18 cellular contexts compared by ENCODE assay signal in the genomic region with DNA sequence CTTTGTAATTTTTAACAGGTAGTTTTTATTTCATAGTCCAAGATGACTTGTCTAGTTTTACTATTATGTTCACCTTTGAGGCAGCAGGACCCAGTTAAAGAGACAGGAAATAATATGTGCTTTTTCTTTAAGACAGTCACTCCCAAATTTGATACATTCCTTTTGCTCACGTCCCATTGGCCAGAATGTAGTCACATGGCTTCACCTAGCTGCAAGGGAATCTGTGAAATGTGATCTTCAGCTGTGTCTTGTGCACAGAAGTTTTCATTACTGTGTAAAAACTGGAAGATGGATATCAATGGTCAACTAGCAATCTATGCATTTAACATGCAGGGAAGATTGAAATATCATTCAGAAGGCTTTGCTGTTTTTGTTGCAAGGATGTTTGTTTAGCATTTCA. TPM values are rescaled to one million over a fixed set of nuclear protein-coding genes. Genes with fewer than 3 reads are reported as not detected.
DNase-seq lines count a peak whose midpoint lies in the region; ATAC-seq, FAIRE-seq and TF ChIP-seq lines count a peak whose summit lies in the region.
"Had no signal": no experiment of that assay in that cellular context is flagged by ENCODE, and none has a peak within 500 bp of the region (broad histone marks: within the 10 kb centered on the region; RNA-seq: fewer than 3 reads in every experiment).

No MANE protein-coding gene starts in this region.

- H3K4me3 ChIP-seq in A549 (no peak overlapping the region), HEK293 (ENCODE audit: low read depth, low read length) (no peak overlapping the region), fibroblast of mammary gland (ENCODE audit: control insufficient read depth, low read depth, low read length) (no peak overlapping the region), suprapubic skin (no peak overlapping the region), upper lobe of right lung (no peak overlapping the region)
- H3K4me3 ChIP-seq: BLaER1 treated with 17β-estradiol and CSF1 and Interleukin-3, amounts not matched to agents 10 nM and 100 nM had no signal

- TF ChIP-seq RAD21 in A549 (conservative IDR thresholded peaks at IDR 0.05 in 1 of 2, IDR thresholded peaks at IDR 0.05 in 1 of 2), result no peak

- H3K9me3 ChIP-seq in A549 (peaks cover 10% of the 10 kb centered on the region; the same call in 2 of the 3 replicates), HEK293 (ENCODE audit: control insufficient read depth, insufficient read depth, low read depth, low read length) (no peaks in the 10 kb centered on the region), suprapubic skin (peaks cover 4% of the 10 kb centered on the region), upper lobe of right lung (no peaks in the 10 kb centered on the region)

- ATAC-seq in A549 (no peak), HG03135 (IDR thresholded peaks at IDR 0.05; ENCODE audit: unreplicated experiment) (no peak), upper lobe of right lung (no peak)
- ATAC-seq: HepG2 had no signal

- WGBS in A549 (ENCODE audit: missing lambda C conversion rate), result 71% methylated on average over 1 of the region's 1 CpG
- WGBS in suprapubic skin, result 93% methylated on average over 1 of the region's 1 CpG

- no peak for FAIRE-seq in A549 (lab: Jason Lieb, UNC)
- FAIRE-seq: GM12892, HepG2, HTR-8/SVneo had no signal

- H3K4me1 ChIP-seq in A549, result no peaks in the 10 kb centered on the region
- no peaks in the 10 kb centered on the region for H3K4me1 ChIP-seq in HEK293 (ENCODE audit: control insufficient read depth, insufficient read depth, low read length)
- H3K4me1 ChIP-seq in suprapubic skin, result no peaks in the 10 kb centered on the region
- H3K4me1 ChIP-seq in upper lobe of right lung, result no peaks in the 10 kb centered on the region
- H3K4me1 ChIP-seq: BLaER1 treated with 17β-estradiol and CSF1 and Interleukin-3, amounts not matched to agents 10 nM and 100 nM had no signal

- H3K27me3 ChIP-seq in suprapubic skin (no peaks in the 10 kb centered on the region), upper lobe of right lung (no peaks in the 10 kb centered on the region)
- H3K27me3 ChIP-seq: BLaER1 treated with 17β-estradiol and CSF1 and Interleukin-3, amounts not matched to agents 10 nM and 100 nM had no signal

- intact Hi-C loops in upper lobe of right lung (cut with DNase I), result no loop called here

- no peak for TF ChIP-seq CTCF in A549 (IDR thresholded peaks at IDR 0.05)
- TF ChIP-seq CTCF in HEK293 (tag by site-specific recombination; IDR thresholded peaks at IDR 0.05), result no peak
- TF ChIP-seq CTCF in fibroblast of mammary gland (conservative IDR thresholded peaks at IDR 0.05; ENCODE audit: control insufficient read depth, insufficient read depth, low read depth, low read length), result no peak
- TF ChIP-seq CTCF in suprapubic skin (IDR thresholded peaks at IDR 0.05), result no peak
- TF ChIP-seq CTCF in upper lobe of right lung (IDR thresholded peaks at IDR 0.05), result no peak

- H3K27ac ChIP-seq in A549 (no peak overlapping the region), HEK293 (ENCODE audit: extremely low read depth, low read depth, low read length) (no peak overlapping the region), suprapubic skin (no peak overlapping the region), upper lobe of right lung (no peak overlapping the region)
- H3K27ac ChIP-seq: BLaER1 treated with 17β-estradiol and CSF1 and Interleukin-3, amounts not matched to agents 10 nM and 100 nM had no signal

- H3K4me2 ChIP-seq in A549, result no peak overlapping the region
- H3K4me2 ChIP-seq: BLaER1 treated with 17β-estradiol and CSF1 and Interleukin-3, amounts not matched to agents 10 nM and 100 nM had no signal

- CTCF ChIA-PET in A549 (lab: Yijun Ruan, JAX), result no interaction called here
- CTCF ChIA-PET in HEK293 (lab: Yijun Ruan, JAX), result no interaction called here

- TF ChIP-seq POLR2A in A549 (IDR thresholded peaks at IDR 0.05; ENCODE audit: low read length) (no peak), suprapubic skin (IDR thresholded peaks at IDR 0.05) (no peak)

- POLR2A ChIA-PET in A549 (lab: Yijun Ruan, JAX), result no interaction called here
- POLR2A ChIA-PET in HEK293 (lab: Yijun Ruan, JAX), result no interaction called here

- TF ChIP-seq EP300 in A549 (IDR thresholded peaks at IDR 0.05), result no peak
- no peak for TF ChIP-seq EP300 in suprapubic skin (IDR thresholded peaks at IDR 0.05)

- DNase-seq in A549 (ENCODE audit: low read depth in 1 of 2, low spot score in 1 of 2) (peak in 1 of 2 experiments; percentile 31), LoVo (ENCODE audit: low spot score) (peak; percentile 10), fibroblast of mammary gland (ENCODE audit: low read depth) (peak; percentile 11), suprapubic skin (ENCODE audit: low spot score in 2 of 2) (no peak), upper lobe of right lung (no peak)
- no peak for DNase-seq in stimulated activated CD4-positive, alpha-beta T cell treated with anti-CD3 and anti-CD28 coated beads, Interleukin-1b, Interleukin-23, amount 100 ng/mL, for 48 hours
- DNase-seq: 8988T; ACHN; CD4-positive, CD25-positive, alpha-beta regulatory T cell; DND-41; GDM1; HCEC 1CT had no signal

- H3K36me3 ChIP-seq in HEK293 (ENCODE audit: control insufficient read depth in 2 of 2, insufficient read depth in 1 of 2, low read length in 2 of 2), result no peaks in the 10 kb centered on the region
- H3K36me3 ChIP-seq in suprapubic skin, result peaks cover 9% of the 10 kb centered on the region
- no peaks in the 10 kb centered on the region for H3K36me3 ChIP-seq in upper lobe of right lung

TF ChIP-seq in A549, 52 proteins besides CTCF, POLR2A, EP300 and RAD21:
- no peak for TF ChIP-seq FOXS1 (CRISPR knock-in tag; IDR thresholded peaks at IDR 0.05)
- TF ChIP-seq, protein P1, sequence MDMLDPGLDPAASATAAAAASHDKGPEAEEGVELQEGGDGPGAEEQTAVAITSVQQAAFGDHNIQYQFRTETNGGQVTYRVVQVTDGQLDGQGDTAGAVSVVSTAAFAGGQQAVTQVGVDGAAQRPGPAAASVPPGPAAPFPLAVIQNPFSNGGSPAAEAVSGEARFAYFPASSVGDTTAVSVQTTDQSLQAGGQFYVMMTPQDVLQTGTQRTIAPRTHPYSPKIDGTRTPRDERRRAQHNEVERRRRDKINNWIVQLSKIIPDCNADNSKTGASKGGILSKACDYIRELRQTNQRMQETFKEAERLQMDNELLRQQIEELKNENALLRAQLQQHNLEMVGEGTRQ (IDR thresholded peaks at IDR 0.05), result peak; percentile 38; the same call in 1 of the 2 replicates
TF ChIP-seq in A549: peak in this region for 1.

TF ChIP-seq in HEK293, 187 proteins besides CTCF, POLR2A, EP300 and RAD21:
- TF ChIP-seq SETDB1 (IDR thresholded peaks at IDR 0.05; ENCODE audit: insufficient read length, low read length), result peak; percentile 32
- TF ChIP-seq, protein P2, sequence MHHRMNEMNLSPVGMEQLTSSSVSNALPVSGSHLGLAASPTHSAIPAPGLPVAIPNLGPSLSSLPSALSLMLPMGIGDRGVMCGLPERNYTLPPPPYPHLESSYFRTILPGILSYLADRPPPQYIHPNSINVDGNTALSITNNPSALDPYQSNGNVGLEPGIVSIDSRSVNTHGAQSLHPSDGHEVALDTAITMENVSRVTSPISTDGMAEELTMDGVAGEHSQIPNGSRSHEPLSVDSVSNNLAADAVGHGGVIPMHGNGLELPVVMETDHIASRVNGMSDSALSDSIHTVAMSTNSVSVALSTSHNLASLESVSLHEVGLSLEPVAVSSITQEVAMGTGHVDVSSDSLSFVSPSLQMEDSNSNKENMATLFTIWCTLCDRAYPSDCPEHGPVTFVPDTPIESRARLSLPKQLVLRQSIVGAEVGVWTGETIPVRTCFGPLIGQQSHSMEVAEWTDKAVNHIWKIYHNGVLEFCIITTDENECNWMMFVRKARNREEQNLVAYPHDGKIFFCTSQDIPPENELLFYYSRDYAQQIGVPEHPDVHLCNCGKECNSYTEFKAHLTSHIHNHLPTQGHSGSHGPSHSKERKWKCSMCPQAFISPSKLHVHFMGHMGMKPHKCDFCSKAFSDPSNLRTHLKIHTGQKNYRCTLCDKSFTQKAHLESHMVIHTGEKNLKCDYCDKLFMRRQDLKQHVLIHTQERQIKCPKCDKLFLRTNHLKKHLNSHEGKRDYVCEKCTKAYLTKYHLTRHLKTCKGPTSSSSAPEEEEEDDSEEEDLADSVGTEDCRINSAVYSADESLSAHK (tag by site-specific recombination; IDR thresholded peaks at IDR 0.05), result no peak
- no peak for TF ChIP-seq ZNF311 (tag by site-specific recombination; IDR thresholded peaks at IDR 0.05; ENCODE audit: borderline replicate concordance)

RNA-seq across cellular contexts. Expression of a gene that starts 41.1 kb away (rescaled TPM):
- polyA plus RNA-seq in A549 (2011; rRNA removed) (10.8 and 14.3 TPM in 2 replicates), A549 (2017; fragmentation: RNase III; extraction: RNeasy Plus Mini Kit Qiagen cat#74134 plus additional on column Dnase treatment) (14.8 to 16.1 TPM (median 15.5 TPM) in 3 replicates)
- 2.3 and 2.9 TPM in 2 replicates for polyA plus RNA-seq in A549 (2012; cell fraction: cytosol; rRNA removed)
- polyA plus RNA-seq in A549 (2012; cell fraction: nucleus; rRNA removed), result 0.74 and 1.1 TPM in 2 replicates
- polyA minus RNA-seq in A549 (2011; rRNA and poly(A)+ RNA removed), result 2.1 and 2.2 TPM in 2 replicates
- total RNA-seq in suprapubic skin (1 to 10 TPM; 4.2 to 6.0 (median 5.4) TPM), upper lobe of right lung (5.9 TPM)

RNA-seq across cellular contexts. Expression of a gene that starts 41.3 kb away (rescaled TPM):
- polyA plus RNA-seq in A549 (2011; rRNA removed), result 97.6 and 136 TPM in 2 replicates
- 15.4 and 16.6 TPM in 2 replicates for polyA plus RNA-seq in A549 (2012; cell fraction: cytosol; rRNA removed)
- polyA plus RNA-seq in A549 (2012; cell fraction: nucleus; rRNA removed), result 3.9 and 7.4 TPM in 2 replicates
- polyA plus RNA-seq in A549 (2017; fragmentation: RNase III; extraction: RNeasy Plus Mini Kit Qiagen cat#74134 plus additional on column Dnase treatment), result 48.3 to 56.2 TPM (median 55.9 TPM) in 3 replicates
- polyA minus RNA-seq in A549 (2011; rRNA and poly(A)+ RNA removed), result 14.0 and 18.1 TPM in 2 replicates
- 10 to 100 TPM; 24.2 to 39.5 (median 31.8) TPM for total RNA-seq in suprapubic skin
- 92.8 TPM for total RNA-seq in upper lobe of right lung

Comparison
In these comparisons a context has a peak if more than half of its experiments do, and no peak if none do; other contexts are left out.
1. DNase-seq: peak in LoVo (single experiment) and fibroblast of mammary gland (single experiment); none in suprapubic skin (0 of 2), upper lobe of right lung (single experiment) and stimulated activated CD4-positive, alpha-beta T cell treated with anti-CD3 and anti-CD28 coated beads, Interleukin-1b, Interleukin-23, amount 100 ng/mL, for 48 hours (single experiment).